Comparison of ENCODE assay signal across 8 cellular contexts in the genomic region with DNA sequence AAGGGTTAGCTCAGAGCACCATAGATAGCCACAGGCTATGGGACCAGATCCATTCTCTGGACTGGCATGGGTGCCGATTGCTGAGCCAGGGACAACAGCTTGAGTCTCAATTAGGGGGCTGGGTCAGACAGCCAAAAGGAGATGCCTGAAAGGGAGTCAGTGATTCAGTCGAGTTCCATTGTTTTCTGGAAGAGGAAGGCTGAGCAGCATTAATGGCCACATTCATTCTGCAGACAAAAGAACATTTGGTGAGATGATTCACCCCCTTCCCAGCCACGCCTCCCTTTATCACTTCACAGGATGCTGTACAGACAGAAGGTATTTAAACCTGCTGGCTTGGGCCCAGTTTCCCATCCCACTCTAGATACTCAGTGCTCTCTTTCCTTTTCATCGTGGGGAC.
DNase-seq lines count a peak whose midpoint lies in the region; ATAC-seq and TF ChIP-seq lines count a peak whose summit lies in the region.

No MANE protein-coding gene starts in this region.

- H3K27ac ChIP-seq in stomach, result peak overlapping the region in 3 of 5 donors; percentile 63 to 69 (median 65)

- no peak for TF ChIP-seq POLR2A in stomach (IDR thresholded peaks at IDR 0.05)

- H3K9me3 Mint-ChIP-seq in activated naive CD8-positive, alpha-beta T cell treated with anti-CD3 and anti-CD28 coated beads for 36 hours, result no peaks in the 10 kb centered on the region
- H3K9me3 Mint-ChIP-seq in type B pancreatic cell, result peaks cover 4% of the 10 kb centered on the region

- H3K9me3 ChIP-seq in stomach, result no peaks in the 10 kb centered on the region

- no peaks in the 10 kb centered on the region for H3K27me3 ChIP-seq in stomach

- TF ChIP-seq EP300 in stomach (IDR thresholded peaks at IDR 0.05), result no peak

- TF ChIP-seq CTCF in stomach (IDR thresholded peaks at IDR 0.05) (no peak), type B pancreatic cell (conservative IDR thresholded peaks at IDR 0.05) (no peak)

- H3K27ac Mint-ChIP-seq in activated naive CD8-positive, alpha-beta T cell treated with anti-CD3 and anti-CD28 coated beads for 36 hours, result no peak overlapping the region
- no peak overlapping the region for H3K27ac Mint-ChIP-seq in type B pancreatic cell

- no peaks in the 10 kb centered on the region for H3K36me3 ChIP-seq in stomach

- WGBS in stomach, 5 donors, result 29 to 52% (median 41%) methylated on average over 4 of the region's 4 CpGs

- ATAC-seq in HG02840 (IDR thresholded peaks at IDR 0.05; ENCODE audit: low FRiP score, unreplicated experiment), result no peak

- no peak overlapping the region for H3K4me3 Mint-ChIP-seq in activated naive CD8-positive, alpha-beta T cell treated with anti-CD3 and anti-CD28 coated beads for 36 hours
- no peak overlapping the region for H3K4me3 Mint-ChIP-seq in type B pancreatic cell

- H3K27me3 Mint-ChIP-seq in activated naive CD8-positive, alpha-beta T cell treated with anti-CD3 and anti-CD28 coated beads for 36 hours, result no peaks in the 10 kb centered on the region
- no peaks in the 10 kb centered on the region for H3K27me3 Mint-ChIP-seq in type B pancreatic cell

- no peaks in the 10 kb centered on the region for H3K4me1 Mint-ChIP-seq in activated naive CD8-positive, alpha-beta T cell treated with anti-CD3 and anti-CD28 coated beads for 36 hours
- peaks cover 15% of the 10 kb centered on the region for H3K4me1 Mint-ChIP-seq in type B pancreatic cell (ENCODE audit: unreplicated experiment)

- H3K4me1 ChIP-seq in stomach, result peaks cover 0 to 15% (median 5%) of the 10 kb centered on the region in 4 donors

- H3K36me3 Mint-ChIP-seq in activated naive CD8-positive, alpha-beta T cell treated with anti-CD3 and anti-CD28 coated beads for 36 hours, result no peaks in the 10 kb centered on the region
- no peaks in the 10 kb centered on the region for H3K36me3 Mint-ChIP-seq in type B pancreatic cell

- intact Hi-C loops in stomach (cut with DNase I; ENCODE audit: low total_unique reads), result no loop called here

- H3K4me3 ChIP-seq in stomach, result no peak overlapping the region

- DNase-seq in HK-2 (ENCODE audit: unreplicated experiment) (peak; percentile 41), amniotic epithelial cell (ENCODE audit: low read depth) (peak; percentile 86), hippocampal formation (lab: John Stamatoyannopoulos, UW) (peak; percentile 65 to 89), stomach (no peak), T-helper 1 cell (no peak), type B pancreatic cell (ENCODE audit: extremely low spot score, unreplicated experiment) (no peak)
- no peak for DNase-seq in activated naive CD8-positive, alpha-beta T cell treated with anti-CD3 and anti-CD28 coated beads for 36 hours

Comparison
In these comparisons a context has a peak if more than half of its experiments do, and no peak if none do; other contexts are left out.
1. DNase-seq: peak in HK-2 (single experiment), amniotic epithelial cell (single experiment) and hippocampal formation (2 of 2); none in stomach (single experiment), activated naive CD8-positive, alpha-beta T cell treated with anti-CD3 and anti-CD28 coated beads for 36 hours (single experiment), T-helper 1 cell (0 of 5) and type B pancreatic cell (single experiment).